In genomic region chrX:16199343-16199742, GRCh38 we compare ENCODE assay signal across 27 cellular contexts. TPM values are rescaled to one million over a fixed set of nuclear protein-coding genes. Genes with fewer than 3 reads are reported as not detected.
"Had no signal": no experiment of that assay in that cellular context is flagged by ENCODE, and none has a peak within 500 bp of the region (broad histone marks: within the 10 kb centered on the region; RNA-seq: fewer than 3 reads in every experiment).

No MANE protein-coding gene starts in this region.

- H3K4me1 ChIP-seq: ascending aorta had no signal

- H3K27me3 ChIP-seq: ascending aorta had no signal

- H3K27ac ChIP-seq: ascending aorta had no signal

- H3K9me3 ChIP-seq: ascending aorta had no signal

- H3K4me1 Mint-ChIP-seq: activated CD4-positive, alpha-beta T cell treated with anti-CD3 and anti-CD28 coated beads, Interleukin-2, amount 10 ng/mL, durations not matched to agents 24 days and 14 days; activated naive CD8-positive, alpha-beta T cell treated with anti-CD3 and anti-CD28 coated beads, Interleukin-2, amount 50 U/mL, for 24 hours; brain; central memory CD8-positive, alpha-beta T cell had no signal

- H3K36me3 ChIP-seq: ascending aorta had no signal

- H3K27ac Mint-ChIP-seq: activated CD4-positive, alpha-beta T cell treated with anti-CD3 and anti-CD28 coated beads, Interleukin-2, amount 10 ng/mL, durations not matched to agents 24 days and 14 days; activated naive CD4-positive, alpha-beta T cell treated with anti-CD3 and anti-CD28 coated beads, Interleukin-2, amount 50 U/mL, for 72 hours; activated naive CD8-positive, alpha-beta T cell treated with anti-CD3 and anti-CD28 coated beads, Interleukin-2, amount 50 U/mL, for 24 hours; brain; T-helper 1 cell treated with Interleukin-12 subunit alpha and Interleukin-12 subunit beta and Interleukin-4 antibody, amounts not matched to agents 30 μg/mL and 1 μg/mL, for 36 hours had no signal

- H3K36me3 Mint-ChIP-seq: activated naive CD4-positive, alpha-beta T cell treated with anti-CD3 and anti-CD28 coated beads, Interleukin-2, amount 50 U/mL, for 72 hours; brain had no signal

- DNase-seq: activated CD4-positive, alpha-beta T cell treated with anti-CD3 and anti-CD28 coated beads for 1 hour; activated CD4-positive, alpha-beta T cell treated with anti-CD3 and anti-CD28 coated beads, Interleukin-2, amount 10 ng/mL, durations not matched to agents 24 days and 14 days; activated CD4-positive, alpha-beta T cell treated with anti-CD3 and anti-CD28 coated beads, Interleukin-2, amount 50 U/mL, for 48 hours; activated CD8-positive, alpha-beta memory T cell treated with anti-CD3 and anti-CD28 coated beads for 24 hours; activated effector memory CD4-positive, alpha-beta T cell treated with anti-CD3 and anti-CD28 coated beads, Interleukin-2, amount 50 U/mL, for 16 hours; activated naive CD4-positive, alpha-beta T cell treated with Interleukin-2 at 50 U/mL for 16 hours; activated naive CD8-positive, alpha-beta T cell treated with anti-CD3 and anti-CD28 coated beads, Interleukin-2, amount 50 U/mL, for 24 hours; activated T-cell treated with anti-CD3 and anti-CD28 coated beads, Interleukin-2, amount 50 U/mL, for 4 hours; amniotic stem cell; NCI-H1092; NCI-H1417; NCI-H1930; NCI-H2171; NCI-H345; NCI-H510A; NCI-H526 treated with DMSO at 0.1 percent for 48 hours; NCI-H82; OCI-M1; SHP77 treated with DMSO at 0.1 percent for 48 hours had no signal

- H3K9me3 Mint-ChIP-seq: activated CD4-positive, alpha-beta T cell treated with anti-CD3 and anti-CD28 coated beads, Interleukin-2, amount 10 ng/mL, durations not matched to agents 24 days and 14 days; activated naive CD4-positive, alpha-beta T cell treated with anti-CD3 and anti-CD28 coated beads, Interleukin-2, amount 50 U/mL, for 72 hours; activated T-cell treated with anti-CD3 and anti-CD28 coated beads, Interleukin-2, amount 50 U/mL, for 4 hours; T-helper 1 cell treated with Interleukin-12 subunit alpha and Interleukin-12 subunit beta and Interleukin-4 antibody, amounts not matched to agents 30 μg/mL and 1 μg/mL, for 36 hours had no signal

- H3K4me3 Mint-ChIP-seq: activated CD4-positive, alpha-beta T cell treated with anti-CD3 and anti-CD28 coated beads, Interleukin-2, amount 10 ng/mL, durations not matched to agents 24 days and 14 days; activated naive CD8-positive, alpha-beta T cell treated with anti-CD3 and anti-CD28 coated beads, Interleukin-2, amount 50 U/mL, for 24 hours; activated T-cell treated with anti-CD3 and anti-CD28 coated beads, Interleukin-2, amount 50 U/mL, for 4 hours; brain; central memory CD8-positive, alpha-beta T cell; T-helper 1 cell treated with Interleukin-12 subunit alpha and Interleukin-12 subunit beta and Interleukin-4 antibody, amounts not matched to agents 30 μg/mL and 1 μg/mL, for 36 hours had no signal

- H3K4me3 ChIP-seq: ascending aorta had no signal

RNA-seq across cellular contexts. Expression of gene MAGEB17, which starts 32.1 kb away (rescaled TPM):
- total RNA-seq: activated CD4-positive, alpha-beta T cell treated with anti-CD3 and anti-CD28 coated beads, Interleukin-2, amount 10 ng/mL, durations not matched to agents 24 days and 14 days; activated naive CD4-positive, alpha-beta T cell treated with anti-CD3 and anti-CD28 coated beads, Interleukin-2, amount 50 U/mL, for 72 hours; activated T-cell treated with anti-CD3 and anti-CD28 coated beads, Interleukin-2, amount 50 U/mL, for 4 hours; ascending aorta; LHCN-M2; M059J; SK-MEL-5 had no signal
